24 cellular contexts compared by ENCODE assay signal in the genomic region with DNA sequence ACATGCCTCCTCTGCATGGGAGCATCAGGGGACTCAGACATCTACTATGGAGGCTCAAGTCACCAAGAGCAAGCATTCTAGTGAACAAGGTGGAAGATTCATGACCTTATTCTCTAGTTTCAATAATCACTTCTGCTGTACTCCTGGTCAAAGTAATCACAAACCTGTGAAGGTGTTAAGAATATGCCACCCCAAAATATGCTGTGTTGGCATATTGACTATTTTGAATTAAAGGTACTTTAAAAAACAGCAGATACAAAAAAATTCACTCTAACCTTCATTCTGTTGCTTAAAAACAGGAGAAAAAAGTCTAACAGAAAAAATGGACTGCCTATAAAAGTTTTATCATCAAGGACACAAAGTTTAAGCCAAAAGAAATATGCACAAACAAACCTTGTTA.
"Had no signal": no experiment of that assay in that cellular context is flagged by ENCODE, and none has a peak within 500 bp of the region (broad histone marks: within the 10 kb centered on the region; RNA-seq: fewer than 3 reads in every experiment).

No MANE protein-coding gene starts in this region.

- DNase-seq: dermis blood vessel endothelial cell; dorsolateral prefrontal cortex; effector CD4-positive, alpha-beta T cell; effector memory CD4-positive, alpha-beta T cell; foreskin melanocyte; gastrocnemius medialis; glutamatergic neuron; head of caudate nucleus; heart right ventricle; hippocampal formation; left cardiac atrium; left lung; left ventricle myocardium superior; mammary epithelial cell; mesendoderm; midbrain; naive thymus-derived CD4-positive, alpha-beta T cell had no signal

- H3K4me3 ChIP-seq: coronary artery, dorsolateral prefrontal cortex, esophagus muscularis mucosa, gastrocnemius medialis, heart right ventricle, left lung, lung had no signal

- H3K27me3 ChIP-seq: dorsolateral prefrontal cortex, esophagus muscularis mucosa, gastrocnemius medialis, heart right ventricle, left lung had no signal

- H3K27ac ChIP-seq: coronary artery, dorsolateral prefrontal cortex, esophagus muscularis mucosa, gastrocnemius medialis, heart right ventricle, left lung had no signal

- H3K9me3 ChIP-seq: esophagus muscularis mucosa, gastrocnemius medialis, left lung had no signal

- ATAC-seq: gastrocnemius medialis; heart right ventricle; left cardiac atrium; left lung; left ventricle myocardium superior; naive thymus-derived CD4-positive, alpha-beta T cell had no signal

- H3K4me1 ChIP-seq: esophagus muscularis mucosa, gastrocnemius medialis, heart right ventricle, left lung had no signal

- FAIRE-seq: colon, endothelial cell of umbilical vein, islet of Langerhans, keratinocyte had no signal

- H3K36me3 ChIP-seq: esophagus muscularis mucosa, gastrocnemius medialis, heart right ventricle, left lung had no signal
